Comparison of ENCODE assay signal across 8 cellular contexts in the genomic region with DNA sequence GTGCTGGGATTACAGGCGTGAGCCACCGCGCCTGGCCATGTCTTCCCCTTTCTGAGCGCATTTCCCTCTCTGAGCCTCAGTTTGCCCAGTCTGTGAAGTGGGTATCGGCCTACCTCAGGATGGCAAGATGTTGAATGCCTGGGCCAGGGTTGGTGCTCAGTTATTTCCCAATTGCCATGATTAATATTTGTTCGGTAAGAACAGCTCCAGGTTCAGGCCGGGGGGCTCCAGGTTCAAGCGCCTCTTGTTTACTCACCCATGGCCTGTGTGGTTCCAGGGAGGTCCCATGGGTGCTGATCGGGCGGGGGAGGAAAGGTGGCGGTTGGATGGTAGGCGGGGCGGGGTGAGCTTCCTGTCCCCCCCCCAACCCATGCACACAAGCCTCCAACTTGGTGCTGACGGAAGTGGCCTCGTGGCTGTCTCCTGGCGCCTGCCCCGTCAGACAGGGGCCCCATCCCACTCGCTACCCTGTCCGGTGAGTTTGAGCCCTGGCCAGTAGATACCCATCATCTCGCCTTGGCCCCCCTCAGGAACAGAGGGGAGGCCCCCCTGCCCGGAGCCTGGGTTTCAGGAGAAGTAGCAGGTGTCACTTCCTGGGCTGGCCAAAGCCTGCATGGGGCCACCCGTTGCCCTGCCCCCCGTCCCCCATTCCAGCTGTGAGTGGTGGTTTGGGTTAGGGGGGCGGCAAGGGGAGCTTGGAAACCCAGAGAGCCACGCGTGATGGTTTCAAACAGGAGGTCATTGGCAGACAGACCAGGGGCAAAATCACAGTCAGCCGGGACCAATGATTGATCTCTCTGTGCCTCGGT. TPM values are rescaled to one million over a fixed set of nuclear protein-coding genes. Genes with fewer than 3 reads are reported as not detected.
DNase-seq lines count a peak whose midpoint lies in the region; ATAC-seq and TF ChIP-seq lines count a peak whose summit lies in the region.

A gene with protein sequence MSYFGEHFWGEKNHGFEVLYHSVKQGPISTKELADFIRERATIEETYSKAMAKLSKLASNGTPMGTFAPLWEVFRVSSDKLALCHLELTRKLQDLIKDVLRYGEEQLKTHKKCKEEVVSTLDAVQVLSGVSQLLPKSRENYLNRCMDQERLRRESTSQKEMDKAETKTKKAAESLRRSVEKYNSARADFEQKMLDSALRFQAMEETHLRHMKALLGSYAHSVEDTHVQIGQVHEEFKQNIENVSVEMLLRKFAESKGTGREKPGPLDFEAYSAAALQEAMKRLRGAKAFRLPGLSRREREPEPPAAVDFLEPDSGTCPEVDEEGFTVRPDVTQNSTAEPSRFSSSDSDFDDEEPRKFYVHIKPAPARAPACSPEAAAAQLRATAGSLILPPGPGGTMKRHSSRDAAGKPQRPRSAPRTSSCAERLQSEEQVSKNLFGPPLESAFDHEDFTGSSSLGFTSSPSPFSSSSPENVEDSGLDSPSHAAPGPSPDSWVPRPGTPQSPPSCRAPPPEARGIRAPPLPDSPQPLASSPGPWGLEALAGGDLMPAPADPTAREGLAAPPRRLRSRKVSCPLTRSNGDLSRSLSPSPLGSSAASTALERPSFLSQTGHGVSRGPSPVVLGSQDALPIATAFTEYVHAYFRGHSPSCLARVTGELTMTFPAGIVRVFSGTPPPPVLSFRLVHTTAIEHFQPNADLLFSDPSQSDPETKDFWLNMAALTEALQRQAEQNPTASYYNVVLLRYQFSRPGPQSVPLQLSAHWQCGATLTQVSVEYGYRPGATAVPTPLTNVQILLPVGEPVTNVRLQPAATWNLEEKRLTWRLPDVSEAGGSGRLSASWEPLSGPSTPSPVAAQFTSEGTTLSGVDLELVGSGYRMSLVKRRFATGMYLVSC (plus strand): TSS at position 375 of the 809 bp plus-strand sequence. CDS start 3,688 bp downstream, outside the sequence.

- TF ChIP-seq CTCF in OCI-LY3 (IDR thresholded peaks at IDR 0.05; ENCODE audit: low read depth, low read length), result no peak

- H2AFZ ChIP-seq in OCI-LY3 (ENCODE audit: low read depth, low read length), result no peak within 1 kb of the TSS

- ATAC-seq in GM21423 (IDR thresholded peaks at IDR 0.05; ENCODE audit: unreplicated experiment) (peak; percentile 36), left colon (peak; percentile 25), HG02938 (IDR thresholded peaks at IDR 0.05; ENCODE audit: unreplicated experiment) (no peak)

- DNase-seq in activated T-helper 1 cell treated with Interleukin-2 at 50 U/mL for 16 hours (ENCODE audit: low read depth), result peak; percentile 82
- DNase-seq in left colon, result peak; percentile 65 to 73
- peak; percentile 88 for DNase-seq in stimulated activated CD8-positive, alpha-beta memory T cell treated with anti-CD3 and anti-CD28 coated beads, Interleukin-4, amount 100 ng/mL, for 48 hours
- no peak for DNase-seq in SHP77 treated with DMSO at 0.1 percent for 48 hours (lab: John Stamatoyannopoulos, UW)
- no peak for DNase-seq in NCI-H146 treated with DMSO at 0.1 percent for 48 hours (lab: John Stamatoyannopoulos, UW; ENCODE audit: unreplicated experiment)

- intact Hi-C loops in left colon (cut with DNase I, micrococcal nuclease), result no loop called here

- peaks cover 35% of the 10 kb centered on the region for H3K79me2 ChIP-seq in OCI-LY3 (ENCODE audit: low read length)

- no peaks in the 10 kb centered on the region for H3K27me3 ChIP-seq in OCI-LY3 (ENCODE audit: low read depth, low read length)

- peak within 1 kb of the TSS; percentile 76 for H3K4me3 ChIP-seq in OCI-LY3 (ENCODE audit: low read length)

- peak within 1 kb of the TSS; percentile 85 for H3K4me2 ChIP-seq in OCI-LY3 (ENCODE audit: low read length)

- peaks cover 6% of the 10 kb centered on the region for H3K36me3 ChIP-seq in OCI-LY3 (replicated peaks; ENCODE audit: low read depth, low read length)

- H4K20me1 ChIP-seq in OCI-LY3 (ENCODE audit: insufficient read depth, low read length), result no peaks in the 10 kb centered on the region

- peak within 1 kb of the TSS; percentile 83 for H3K9ac ChIP-seq in OCI-LY3 (ENCODE audit: low read length)

- no peaks in the 10 kb centered on the region for H3K9me3 ChIP-seq in OCI-LY3 (ENCODE audit: insufficient read depth, low read length)

- peak within 1 kb of the TSS; percentile 93 for H3K27ac ChIP-seq in OCI-LY3 (ENCODE audit: low read length)

- peaks cover 82% of the 10 kb centered on the region for H3K4me1 ChIP-seq in OCI-LY3 (ENCODE audit: low read length)

RNA-seq across cellular contexts. Expression of the gene that starts here (rescaled TPM):
- total RNA-seq in left colon, result 1 to 10 TPM; 3.0 to 3.1 TPM

Comparison
In these comparisons a context has a peak if more than half of its experiments do, and no peak if none do; other contexts are left out.
1. DNase-seq: peak in activated T-helper 1 cell treated with Interleukin-2 at 50 U/mL for 16 hours (single experiment), left colon (2 of 2) and stimulated activated CD8-positive, alpha-beta memory T cell treated with anti-CD3 and anti-CD28 coated beads, Interleukin-4, amount 100 ng/mL, for 48 hours (single experiment); none in SHP77 treated with DMSO at 0.1 percent for 48 hours (single experiment) and NCI-H146 treated with DMSO at 0.1 percent for 48 hours (single experiment).